ENCODE assay signal across 1 cellular context in the genomic region with DNA sequence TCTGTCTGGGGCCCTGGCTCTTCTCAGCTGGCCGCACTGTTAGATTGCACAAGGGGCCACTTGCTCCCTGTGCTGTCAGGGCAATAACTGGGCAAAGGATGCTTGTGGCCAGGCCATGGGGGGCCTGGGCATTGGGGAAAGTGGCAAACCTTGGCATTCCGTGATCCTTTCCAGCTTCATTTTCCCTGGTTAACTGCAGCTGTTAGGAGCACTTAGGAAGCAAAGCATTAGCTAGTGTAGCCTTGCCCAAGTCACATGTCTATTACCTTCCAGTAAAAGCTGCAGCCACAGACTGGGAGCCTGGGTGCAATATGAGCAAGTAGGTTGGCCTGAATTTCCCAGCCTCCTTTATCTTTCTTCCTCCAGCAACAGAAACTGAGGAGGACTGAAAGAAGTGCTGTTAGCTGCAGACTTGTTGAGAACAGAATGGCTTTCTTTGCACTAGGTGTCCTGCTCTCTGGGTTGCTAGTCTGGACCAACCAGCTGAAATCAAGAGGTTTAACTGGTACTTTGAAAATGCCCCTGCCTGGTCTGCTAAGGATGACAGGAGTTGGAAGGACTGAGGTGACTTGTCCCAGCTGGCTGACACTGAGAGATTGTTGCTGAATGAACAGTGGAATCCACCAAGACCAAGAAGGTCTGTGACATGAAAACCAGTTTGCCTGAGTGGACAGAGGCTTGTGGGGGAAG.
TF ChIP-seq lines count a peak whose summit lies in the region.

No MANE protein-coding gene starts in this region.

TF ChIP-seq in IMR-90, 13 proteins besides CTCF, POLR2A, EP300 and RAD21:
- TF ChIP-seq RCOR1 (IDR thresholded peaks at IDR 0.05; ENCODE audit: insufficient replicate concordance, low read length) (no peak), MAZ (IDR thresholded peaks at IDR 0.05; ENCODE audit: borderline replicate concordance, low read depth, low read length) (no peak), BHLHE40 (IDR thresholded peaks at IDR 0.05; ENCODE audit: low read depth, low read length) (no peak), RFX5 (IDR thresholded peaks at IDR 0.05; ENCODE audit: low read depth, low read length) (no peak), MAFK (IDR thresholded peaks at IDR 0.05; ENCODE audit: low read depth, low read length) (no peak), NFE2L2 (IDR thresholded peaks at IDR 0.05; ENCODE audit: low read depth, low read length) (no peak), CEBPB (IDR thresholded peaks at IDR 0.05; ENCODE audit: low read depth, low read length) (no peak)
- TF ChIP-seq, protein P1, sequence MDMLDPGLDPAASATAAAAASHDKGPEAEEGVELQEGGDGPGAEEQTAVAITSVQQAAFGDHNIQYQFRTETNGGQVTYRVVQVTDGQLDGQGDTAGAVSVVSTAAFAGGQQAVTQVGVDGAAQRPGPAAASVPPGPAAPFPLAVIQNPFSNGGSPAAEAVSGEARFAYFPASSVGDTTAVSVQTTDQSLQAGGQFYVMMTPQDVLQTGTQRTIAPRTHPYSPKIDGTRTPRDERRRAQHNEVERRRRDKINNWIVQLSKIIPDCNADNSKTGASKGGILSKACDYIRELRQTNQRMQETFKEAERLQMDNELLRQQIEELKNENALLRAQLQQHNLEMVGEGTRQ (IDR thresholded peaks at IDR 0.05; ENCODE audit: low read depth, low read length): no peak
